In genomic region chr3:130759692-130760338, GRCh38 we compare ENCODE assay signal across 8 cellular contexts. TPM values are rescaled to one million over a fixed set of nuclear protein-coding genes. Genes with fewer than 3 reads are reported as not detected.
DNase-seq lines count a peak whose midpoint lies in the region; ATAC-seq lines count a peak whose summit lies in the region.

No MANE protein-coding gene starts in this region.

- H3K4me1 Mint-ChIP-seq in CD4-positive, CD25-positive, alpha-beta regulatory T cell = peaks cover 0 to 7% (median 2%) of the 10 kb centered on the region in 4 donors
- H3K4me1 Mint-ChIP-seq in activated CD4-positive, alpha-beta memory T cell treated with anti-CD3 and anti-CD28 coated beads, Interleukin-2, amount 10 ng/mL, durations not matched to agents 7 days and 5 days = peaks cover 14% of the 10 kb centered on the region
- no peaks in the 10 kb centered on the region for H3K4me1 Mint-ChIP-seq in naive B cell

- no peaks in the 10 kb centered on the region for H3K4me1 ChIP-seq in CD4-positive, CD25-positive, alpha-beta regulatory T cell (ENCODE audit: control insufficient read depth, insufficient read depth, low read length, poor library complexity, severe bottlenecking)
- H3K4me1 ChIP-seq in aorta (ENCODE audit: control insufficient read depth in 1 of 2, insufficient read depth in 2 of 2, low read length in 2 of 2) = no peaks in the 10 kb centered on the region

- 1 to 3% methylated on average over 4 of the region's 4 CpGs for WGBS in aorta, 2 donors

- no peak overlapping the region for H3K4me3 ChIP-seq in CD4-positive, CD25-positive, alpha-beta regulatory T cell (ENCODE audit: low read depth, low read length)
- no peak overlapping the region for H3K4me3 ChIP-seq in aorta (ENCODE audit: low read length in 2 of 2)

- peak; percentile 68 to 81 for ATAC-seq in CD4-positive, CD25-positive, alpha-beta regulatory T cell (ENCODE audit: low read depth in 2 of 2)
- peak; percentile 72 to 83 for ATAC-seq in naive B cell (ENCODE audit: low read depth in 2 of 2)
- peak; percentile 69 for ATAC-seq in aorta (ENCODE audit: low FRiP score)

- DNase-seq in CD4-positive, CD25-positive, alpha-beta regulatory T cell = peak; percentile 23 to 77 (median 63)
- DNase-seq in GM19238 (ENCODE audit: insufficient read length, low spot score) (peak; percentile 23), HS-27A (ENCODE audit: low read depth) (peak; percentile 14), NCI-H82 (lab: John Stamatoyannopoulos, UW) (peak; percentile 74), epithelial cell of prostate (ENCODE audit: low read depth, low spot score) (no peak), naive B cell (peak; percentile 43), aorta (peak in 1 of 2 donors; percentile 53)
- peak; percentile 65 for DNase-seq in activated CD4-positive, alpha-beta memory T cell treated with anti-CD3 and anti-CD28 coated beads, Interleukin-2, amount 10 ng/mL, durations not matched to agents 7 days and 5 days

- H3K36me3 ChIP-seq in CD4-positive, CD25-positive, alpha-beta regulatory T cell (ENCODE audit: control insufficient read depth, insufficient read depth, low read length) = no peaks in the 10 kb centered on the region
- no peaks in the 10 kb centered on the region for H3K36me3 ChIP-seq in aorta (ENCODE audit: control insufficient read depth in 1 of 2, insufficient read depth in 2 of 2, low read length in 1 of 2)

- H3K27me3 ChIP-seq in CD4-positive, CD25-positive, alpha-beta regulatory T cell (ENCODE audit: control insufficient read depth, insufficient read depth, low read length) = peaks cover 9% of the 10 kb centered on the region
- H3K27me3 ChIP-seq in aorta (ENCODE audit: control insufficient read depth in 1 of 2, insufficient read depth in 2 of 2, low read length in 1 of 2) = no peaks in the 10 kb centered on the region

- H3K27me3 Mint-ChIP-seq in CD4-positive, CD25-positive, alpha-beta regulatory T cell = peaks cover 10% of the 10 kb centered on the region
- peaks cover 10% of the 10 kb centered on the region for H3K27me3 Mint-ChIP-seq in activated CD4-positive, alpha-beta memory T cell treated with anti-CD3 and anti-CD28 coated beads, Interleukin-2, amount 10 ng/mL, durations not matched to agents 7 days and 5 days
- peaks cover 6 to 32% (median 20%) of the 10 kb centered on the region in 3 donors for H3K27me3 Mint-ChIP-seq in naive B cell

- H3K36me3 Mint-ChIP-seq in CD4-positive, CD25-positive, alpha-beta regulatory T cell = no peaks in the 10 kb centered on the region
- no peaks in the 10 kb centered on the region for H3K36me3 Mint-ChIP-seq in activated CD4-positive, alpha-beta memory T cell treated with anti-CD3 and anti-CD28 coated beads, Interleukin-2, amount 10 ng/mL, durations not matched to agents 7 days and 5 days (ENCODE audit: low read depth)
- no peaks in the 10 kb centered on the region for H3K36me3 Mint-ChIP-seq in naive B cell

- no peaks in the 10 kb centered on the region for H3K9me3 Mint-ChIP-seq in CD4-positive, CD25-positive, alpha-beta regulatory T cell
- H3K9me3 Mint-ChIP-seq in activated CD4-positive, alpha-beta memory T cell treated with anti-CD3 and anti-CD28 coated beads, Interleukin-2, amount 10 ng/mL, durations not matched to agents 7 days and 5 days = no peaks in the 10 kb centered on the region
- H3K9me3 Mint-ChIP-seq in naive B cell = no peaks in the 10 kb centered on the region

- intact Hi-C loops in aorta (cut with DNase I) = loop anchor here in 1 of 2 donors (5.0 kb wide), 1 partner anchor 132 kb away; the partner anchor contains the start of gene ATP2C1

- no peak overlapping the region for H3K4me3 Mint-ChIP-seq in CD4-positive, CD25-positive, alpha-beta regulatory T cell
- H3K4me3 Mint-ChIP-seq in activated CD4-positive, alpha-beta memory T cell treated with anti-CD3 and anti-CD28 coated beads, Interleukin-2, amount 10 ng/mL, durations not matched to agents 7 days and 5 days = no peak overlapping the region
- H3K4me3 Mint-ChIP-seq in naive B cell = no peak overlapping the region

- POLR2A ChIA-PET in activated CD4-positive, alpha-beta memory T cell treated with anti-CD3 and anti-CD28 coated beads, Interleukin-2, amount 10 ng/mL, durations not matched to agents 7 days and 5 days (lab: Charles Lee) = interaction anchor here (1.6 to 2.8 kb wide), 2 partner anchors 11 to 134 kb away, joined by 3 to 19 read pairs; partner anchors contain the start of gene ATP2C1

- H3K27ac ChIP-seq in CD4-positive, CD25-positive, alpha-beta regulatory T cell (ENCODE audit: insufficient read depth, low read length, poor library complexity, severe bottlenecking) = no peak overlapping the region
- peak overlapping the region; percentile 68 for H3K27ac ChIP-seq in epithelial cell of prostate
- no peak overlapping the region for H3K27ac ChIP-seq in aorta (ENCODE audit: low read depth in 1 of 2, low read length in 2 of 2)

- CTCF ChIA-PET in activated CD4-positive, alpha-beta memory T cell treated with anti-CD3 and anti-CD28 coated beads, Interleukin-2, amount 10 ng/mL, durations not matched to agents 7 days and 5 days (lab: Charles Lee) = interaction anchor here (0.6 to 4.3 kb wide), 12 partner anchors 10 to 851 kb away, joined by 3 to 52 read pairs (median 4); partner anchors contain the start of genes ATP2C1 and PIK3R4

- H3K27ac Mint-ChIP-seq in CD4-positive, CD25-positive, alpha-beta regulatory T cell = no peak overlapping the region
- H3K27ac Mint-ChIP-seq in activated CD4-positive, alpha-beta memory T cell treated with anti-CD3 and anti-CD28 coated beads, Interleukin-2, amount 10 ng/mL, durations not matched to agents 7 days and 5 days = no peak overlapping the region
- H3K27ac Mint-ChIP-seq in naive B cell = no peak overlapping the region

- H3K9me3 ChIP-seq in CD4-positive, CD25-positive, alpha-beta regulatory T cell (ENCODE audit: control insufficient read depth in 2 of 2, low read length in 2 of 2) = no peaks in the 10 kb centered on the region
- H3K9me3 ChIP-seq in aorta (ENCODE audit: control insufficient read depth, low read length) = no peaks in the 10 kb centered on the region

RNA-seq across cellular contexts. Expression of gene PIK3R4, which starts 13.2 kb away (rescaled TPM):
- total RNA-seq in CD4-positive, CD25-positive, alpha-beta regulatory T cell = 18.9 TPM
- 10 to 100 TPM; 18.1 to 30.1 (median 20.8) TPM for polyA plus RNA-seq in CD4-positive, CD25-positive, alpha-beta regulatory T cell
- total RNA-seq in activated CD4-positive, alpha-beta memory T cell treated with anti-CD3 and anti-CD28 coated beads, Interleukin-2, amount 10 ng/mL, durations not matched to agents 7 days and 5 days = 10 to 100 TPM; 21.6 to 25.0 TPM
- polyA plus RNA-seq in naive B cell (ENCODE audit: low read depth in 6 of 6) = 10 to 100 TPM in 5 of 6 donors, 1 to 10 TPM in 1; 7.8 to 26.8 (median 18.8) TPM
- 10 to 100 TPM; 20.5 to 22.3 TPM for total RNA-seq in aorta
- polyA plus RNA-seq in aorta = 10 to 100 TPM; 14.3 to 19.4 TPM
